In the genomic region with DNA sequence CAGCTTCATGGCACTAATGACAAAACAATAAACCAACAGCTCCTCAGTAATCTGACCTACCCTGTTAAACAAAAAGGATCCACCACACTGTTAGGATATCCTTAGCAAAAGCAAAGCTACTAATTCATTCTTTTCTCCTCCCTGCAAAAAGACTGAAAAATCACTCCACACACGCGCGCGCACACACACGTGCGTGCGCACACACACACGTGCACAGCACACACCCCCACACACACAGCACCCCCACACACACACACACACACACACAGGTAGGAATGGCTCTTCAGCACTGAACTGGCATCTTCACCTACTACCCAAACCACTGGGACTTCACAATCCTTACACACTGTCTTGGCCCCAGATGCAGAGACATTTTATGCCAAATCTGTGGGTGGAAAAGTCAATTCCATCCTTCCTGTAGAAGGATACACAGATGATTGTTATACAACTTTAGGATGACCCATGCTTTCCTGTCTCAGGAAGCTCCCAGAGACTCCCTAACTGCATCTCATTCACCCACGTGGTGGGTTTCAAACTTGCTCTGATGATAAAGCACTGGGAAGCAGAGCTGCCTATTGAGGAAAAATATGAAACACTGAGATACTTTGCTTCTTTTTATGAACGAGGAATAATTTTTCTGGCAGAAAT, we compare ENCODE assay signal across 18 cellular contexts.
A peak's percentile ranks its signal among the peaks of the same experiment; 100 is the strongest.
DNase-seq lines count a peak whose midpoint lies in the region; ATAC-seq and TF ChIP-seq lines count a peak whose summit lies in the region.
"Had no signal": no experiment of that assay in that cellular context is flagged by ENCODE, and none has a peak within 500 bp of the region (broad histone marks: within the 10 kb centered on the region; RNA-seq: fewer than 3 reads in every experiment).

No MANE protein-coding gene starts in this region.

- peaks cover 67% of the 10 kb centered on the region for H3K4me1 Mint-ChIP-seq in WTC11
- H3K4me1 Mint-ChIP-seq: immature natural killer cell had no signal

- H3K79me2 ChIP-seq in fibroblast of lung (ENCODE audit: control insufficient read depth, insufficient read depth, low read length), result peaks cover 49% of the 10 kb centered on the region

- H3K27ac ChIP-seq in fibroblast of lung (ENCODE audit: insufficient read depth, low read length), result no peak overlapping the region
- H3K27ac ChIP-seq: RWPE1 had no signal

- H3K36me3 ChIP-seq in fibroblast of lung (ENCODE audit: control insufficient read depth, insufficient read depth, low read length), result no peaks in the 10 kb centered on the region

- CTCF ChIA-PET in WTC11 (lab: Charles Lee), result interaction anchor here (0.6 to 2.5 kb wide), 4 partner anchors 9 to 107 kb away, joined by 3 to 8 read pairs (median 4); no protein-coding TSS in a partner anchor

- peaks cover 4% of the 10 kb centered on the region; the same call in 1 of the 2 replicates for H3K36me3 Mint-ChIP-seq in WTC11

- DNase-seq in ELR (ENCODE audit: low read depth) (peak; percentile 33), WTC11 (ENCODE audit: low spot score) (no peak), fibroblast of lung (ENCODE audit: low read depth in 2 of 2) (peak in 1 of 2 donors; percentile 47), omental fat pad (ENCODE audit: low spot score) (no peak), NCI-H82 treated with DMSO at 0.1 percent for 48 hours (lab: John Stamatoyannopoulos, UW; ENCODE audit: unreplicated experiment) (no peak), GM19240 (ENCODE audit: insufficient read length, low spot score) (no peak)
- DNase-seq in stimulated activated CD4-positive, alpha-beta T cell treated with anti-CD3 and anti-CD28 coated beads, Interleukin-15, amount 100 ng/mL, for 24 hours, result no peak
- DNase-seq: AML-193; COR-L47; erythroblast; GF-D8; head of caudate nucleus; immature natural killer cell; posterior cingulate gyrus; stimulated activated CD4-positive, alpha-beta T cell treated with anti-CD3 and anti-CD28 coated beads, Interleukin-4, amount 100 ng/mL, for 1 hour had no signal

- H3K27ac Mint-ChIP-seq in WTC11, result peak overlapping the region; percentile 81
- H3K27ac Mint-ChIP-seq: dendritic cell treated with granulocyte-macrophage colony-stimulating factor and Interleukin-4, amounts not matched to agents 40 ng/mL and 50 ng/mL, for 4 days; immature natural killer cell had no signal

- H3K4me2 ChIP-seq in fibroblast of lung (ENCODE audit: extremely low read depth, insufficient read depth, low read length), result peak overlapping the region; percentile 15

- peaks cover 2% of the 10 kb centered on the region for H3K9me3 Mint-ChIP-seq in WTC11
- H3K9me3 Mint-ChIP-seq: immature natural killer cell had no signal

- no peaks in the 10 kb centered on the region for H3K27me3 Mint-ChIP-seq in WTC11 (ENCODE audit: low read depth)
- H3K27me3 Mint-ChIP-seq: dendritic cell treated with granulocyte-macrophage colony-stimulating factor and Interleukin-4, amounts not matched to agents 40 ng/mL and 50 ng/mL, for 4 days had no signal

- POLR2A ChIA-PET in WTC11 (lab: Charles Lee), result interaction anchor here (1.1 kb wide), 1 partner anchor 102 kb away, joined by 3 read pairs; a partner anchor contains a TSS

- peaks cover 8% of the 10 kb centered on the region for H3K4me1 ChIP-seq in fibroblast of lung (ENCODE audit: control insufficient read depth, extremely low read depth, insufficient read depth, low read length)

- no peaks in the 10 kb centered on the region for H3K27me3 ChIP-seq in fibroblast of lung (ENCODE audit: control insufficient read depth, insufficient read depth, low read length)

- H2AFZ ChIP-seq in fibroblast of lung (ENCODE audit: low read length), result no peak overlapping the region

- no peak overlapping the region for H3K4me3 Mint-ChIP-seq in WTC11
- H3K4me3 Mint-ChIP-seq: dendritic cell treated with granulocyte-macrophage colony-stimulating factor and Interleukin-4, amounts not matched to agents 40 ng/mL and 50 ng/mL, for 4 days; immature natural killer cell had no signal

- TF ChIP-seq CTCF in WTC11 (IDR thresholded peaks at IDR 0.05) (no peak), fibroblast of lung (conservative IDR thresholded peaks at IDR 0.05 in 1 of 2, IDR thresholded peaks at IDR 0.05 in 1 of 2; ENCODE audit: low read depth in 1 of 2, low read length in 2 of 2) (no peak), omental fat pad (IDR thresholded peaks at IDR 0.05) (no peak)

- no peak overlapping the region for H3K4me3 ChIP-seq in fibroblast of lung (replicated peaks in 1 of 4; ENCODE audit: control extremely low read depth in 1 of 4, insufficient read depth in 1 of 4, low read depth in 3 of 4, low read length in 4 of 4)

- no peak overlapping the region for H3K9ac ChIP-seq in fibroblast of lung (ENCODE audit: insufficient read depth, low read length)

- H4K20me1 ChIP-seq in fibroblast of lung (ENCODE audit: control insufficient read depth, extremely low read depth, insufficient read depth, low read length), result no peaks in the 10 kb centered on the region

- no peak for ATAC-seq in WTC11
- peak; percentile 42 for ATAC-seq in omental fat pad (ENCODE audit: low FRiP score)
- no peak for ATAC-seq in HG02970 (IDR thresholded peaks at IDR 0.05; ENCODE audit: low FRiP score, unreplicated experiment)

- no peaks in the 10 kb centered on the region for H3K9me3 ChIP-seq in fibroblast of lung (ENCODE audit: control insufficient read depth, insufficient read depth, low read depth, low read length)

TF ChIP-seq in WTC11, 78 proteins besides CTCF, POLR2A, EP300 and RAD21 (continues in another document):
- TF ChIP-seq ZNF317 (CRISPR knock-in tag; IDR thresholded peaks at IDR 0.05; ENCODE audit: borderline replicate concordance, low read depth) (no peak), SP1 (CRISPR knock-in tag; conservative IDR thresholded peaks at IDR 0.05) (no peak), ATF1 (CRISPR knock-in tag; IDR thresholded peaks at IDR 0.05) (no peak)
- TF ChIP-seq, protein P1, sequence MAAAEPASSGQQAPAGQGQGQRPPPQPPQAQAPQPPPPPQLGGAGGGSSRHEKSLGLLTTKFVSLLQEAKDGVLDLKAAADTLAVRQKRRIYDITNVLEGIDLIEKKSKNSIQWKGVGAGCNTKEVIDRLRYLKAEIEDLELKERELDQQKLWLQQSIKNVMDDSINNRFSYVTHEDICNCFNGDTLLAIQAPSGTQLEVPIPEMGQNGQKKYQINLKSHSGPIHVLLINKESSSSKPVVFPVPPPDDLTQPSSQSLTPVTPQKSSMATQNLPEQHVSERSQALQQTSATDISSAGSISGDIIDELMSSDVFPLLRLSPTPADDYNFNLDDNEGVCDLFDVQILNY (CRISPR knock-in tag; IDR thresholded peaks at IDR 0.05), result no peak
- TF ChIP-seq, protein P2, sequence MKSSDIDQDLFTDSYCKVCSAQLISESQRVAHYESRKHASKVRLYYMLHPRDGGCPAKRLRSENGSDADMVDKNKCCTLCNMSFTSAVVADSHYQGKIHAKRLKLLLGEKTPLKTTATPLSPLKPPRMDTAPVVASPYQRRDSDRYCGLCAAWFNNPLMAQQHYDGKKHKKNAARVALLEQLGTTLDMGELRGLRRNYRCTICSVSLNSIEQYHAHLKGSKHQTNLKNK (CRISPR knock-in tag; IDR thresholded peaks at IDR 0.05), result no peak
- TF ChIP-seq, protein P3, sequence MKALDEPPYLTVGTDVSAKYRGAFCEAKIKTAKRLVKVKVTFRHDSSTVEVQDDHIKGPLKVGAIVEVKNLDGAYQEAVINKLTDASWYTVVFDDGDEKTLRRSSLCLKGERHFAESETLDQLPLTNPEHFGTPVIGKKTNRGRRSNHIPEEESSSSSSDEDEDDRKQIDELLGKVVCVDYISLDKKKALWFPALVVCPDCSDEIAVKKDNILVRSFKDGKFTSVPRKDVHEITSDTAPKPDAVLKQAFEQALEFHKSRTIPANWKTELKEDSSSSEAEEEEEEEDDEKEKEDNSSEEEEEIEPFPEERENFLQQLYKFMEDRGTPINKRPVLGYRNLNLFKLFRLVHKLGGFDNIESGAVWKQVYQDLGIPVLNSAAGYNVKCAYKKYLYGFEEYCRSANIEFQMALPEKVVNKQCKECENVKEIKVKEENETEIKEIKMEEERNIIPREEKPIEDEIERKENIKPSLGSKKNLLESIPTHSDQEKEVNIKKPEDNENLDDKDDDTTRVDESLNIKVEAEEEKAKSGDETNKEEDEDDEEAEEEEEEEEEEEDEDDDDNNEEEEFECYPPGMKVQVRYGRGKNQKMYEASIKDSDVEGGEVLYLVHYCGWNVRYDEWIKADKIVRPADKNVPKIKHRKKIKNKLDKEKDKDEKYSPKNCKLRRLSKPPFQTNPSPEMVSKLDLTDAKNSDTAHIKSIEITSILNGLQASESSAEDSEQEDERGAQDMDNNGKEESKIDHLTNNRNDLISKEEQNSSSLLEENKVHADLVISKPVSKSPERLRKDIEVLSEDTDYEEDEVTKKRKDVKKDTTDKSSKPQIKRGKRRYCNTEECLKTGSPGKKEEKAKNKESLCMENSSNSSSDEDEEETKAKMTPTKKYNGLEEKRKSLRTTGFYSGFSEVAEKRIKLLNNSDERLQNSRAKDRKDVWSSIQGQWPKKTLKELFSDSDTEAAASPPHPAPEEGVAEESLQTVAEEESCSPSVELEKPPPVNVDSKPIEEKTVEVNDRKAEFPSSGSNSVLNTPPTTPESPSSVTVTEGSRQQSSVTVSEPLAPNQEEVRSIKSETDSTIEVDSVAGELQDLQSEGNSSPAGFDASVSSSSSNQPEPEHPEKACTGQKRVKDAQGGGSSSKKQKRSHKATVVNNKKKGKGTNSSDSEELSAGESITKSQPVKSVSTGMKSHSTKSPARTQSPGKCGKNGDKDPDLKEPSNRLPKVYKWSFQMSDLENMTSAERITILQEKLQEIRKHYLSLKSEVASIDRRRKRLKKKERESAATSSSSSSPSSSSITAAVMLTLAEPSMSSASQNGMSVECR (CRISPR knock-in tag; IDR thresholded peaks at IDR 0.05; ENCODE audit: borderline replicate concordance), result no peak
- TF ChIP-seq, protein P4, sequence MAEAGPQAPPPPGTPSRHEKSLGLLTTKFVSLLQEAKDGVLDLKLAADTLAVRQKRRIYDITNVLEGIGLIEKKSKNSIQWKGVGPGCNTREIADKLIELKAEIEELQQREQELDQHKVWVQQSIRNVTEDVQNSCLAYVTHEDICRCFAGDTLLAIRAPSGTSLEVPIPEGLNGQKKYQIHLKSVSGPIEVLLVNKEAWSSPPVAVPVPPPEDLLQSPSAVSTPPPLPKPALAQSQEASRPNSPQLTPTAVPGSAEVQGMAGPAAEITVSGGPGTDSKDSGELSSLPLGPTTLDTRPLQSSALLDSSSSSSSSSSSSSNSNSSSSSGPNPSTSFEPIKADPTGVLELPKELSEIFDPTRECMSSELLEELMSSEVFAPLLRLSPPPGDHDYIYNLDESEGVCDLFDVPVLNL (CRISPR knock-in tag; IDR thresholded peaks at IDR 0.05; ENCODE audit: borderline replicate concordance, low read depth), result no peak
- TF ChIP-seq, protein P5, sequence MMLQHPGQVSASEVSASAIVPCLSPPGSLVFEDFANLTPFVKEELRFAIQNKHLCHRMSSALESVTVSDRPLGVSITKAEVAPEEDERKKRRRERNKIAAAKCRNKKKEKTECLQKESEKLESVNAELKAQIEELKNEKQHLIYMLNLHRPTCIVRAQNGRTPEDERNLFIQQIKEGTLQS (CRISPR knock-in tag; conservative IDR thresholded peaks at IDR 0.05), result no peak
